33 cellular contexts compared by ENCODE assay signal in the genomic region with DNA sequence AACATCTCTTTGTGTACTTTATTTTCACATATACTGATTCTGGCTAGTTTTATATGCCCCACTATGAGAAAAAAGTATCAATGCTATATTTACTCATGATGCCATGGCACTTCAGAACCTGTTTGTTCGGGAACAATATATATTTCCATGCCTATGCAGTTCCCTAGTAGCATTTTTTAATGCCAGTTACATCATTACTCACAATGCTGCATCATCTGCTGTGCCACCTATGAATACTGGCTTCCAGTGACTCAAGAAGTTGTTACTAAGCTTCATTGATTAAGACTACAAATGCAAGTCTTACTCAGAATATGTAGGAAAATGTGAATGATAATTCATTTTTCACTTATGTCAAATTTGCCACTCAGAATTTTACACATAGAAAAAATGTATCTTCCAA.
"Had no signal": no experiment of that assay in that cellular context is flagged by ENCODE, and none has a peak within 500 bp of the region (broad histone marks: within the 10 kb centered on the region; RNA-seq: fewer than 3 reads in every experiment).

No MANE protein-coding gene starts in this region.

- H3K4me1 Mint-ChIP-seq: activated CD4-positive, alpha-beta T cell treated with anti-CD3 and anti-CD28 coated beads for 36 hours; activated CD4-positive, alpha-beta T cell treated with anti-CD3 and anti-CD28 coated beads, Interleukin-2, amount 10 ng/mL, durations not matched to agents 24 days and 14 days; activated CD8-positive, alpha-beta memory T cell treated with anti-CD3 and anti-CD28 coated beads, Interleukin-2, amount 10 ng/mL, durations not matched to agents 7 days and 5 days; T-helper 17 cell had no signal

- H3K27me3 Mint-ChIP-seq: activated CD8-positive, alpha-beta memory T cell treated with anti-CD3 and anti-CD28 coated beads, Interleukin-2, amount 10 ng/mL, durations not matched to agents 7 days and 5 days had no signal

- H3K4me3 Mint-ChIP-seq: activated CD4-positive, alpha-beta memory T cell treated with anti-CD3 and anti-CD28 coated beads for 36 hours; activated CD4-positive, alpha-beta T cell treated with anti-CD3 and anti-CD28 coated beads for 36 hours; activated CD4-positive, alpha-beta T cell treated with anti-CD3 and anti-CD28 coated beads, Interleukin-2, amount 10 ng/mL, durations not matched to agents 24 days and 14 days; activated CD8-positive, alpha-beta memory T cell treated with anti-CD3 and anti-CD28 coated beads, Interleukin-2, amount 10 ng/mL, durations not matched to agents 7 days and 5 days; activated CD8-positive, alpha-beta T cell treated with anti-CD3 and anti-CD28 coated beads, Interleukin-2, amount 10 ng/mL, durations not matched to agents 7 days and 5 days; activated naive CD8-positive, alpha-beta T cell; T-helper 17 cell; T-helper 2 cell treated with Interferon-gamma antibody and Interleukin-4, amounts not matched to agents 5 μg/mL and 100 μg/mL, for 36 hours had no signal

- H3K27me3 ChIP-seq: brain microvascular endothelial cell, cardiac muscle cell, colonic mucosa, esophagus squamous epithelium had no signal

- H3K9me3 Mint-ChIP-seq: activated CD4-positive, alpha-beta memory T cell treated with anti-CD3 and anti-CD28 coated beads for 36 hours; T-helper 2 cell treated with Interferon-gamma antibody and Interleukin-4, amounts not matched to agents 5 μg/mL and 100 μg/mL, for 36 hours had no signal

- ATAC-seq: activated CD4-positive, alpha-beta T cell treated with anti-CD3 and anti-CD28 coated beads for 36 hours; activated CD8-positive, alpha-beta memory T cell treated with anti-CD3 and anti-CD28 coated beads, Interleukin-2, amount 10 ng/mL, durations not matched to agents 7 days and 5 days; activated CD8-positive, alpha-beta T cell treated with anti-CD3 and anti-CD28 coated beads, Interleukin-2, amount 10 ng/mL, durations not matched to agents 7 days and 5 days; T-helper 17 cell had no signal

- H3K4me3 ChIP-seq: cardiac muscle cell, colonic mucosa, esophagus squamous epithelium had no signal

- H3K4me1 ChIP-seq: colonic mucosa had no signal

- H3K27ac Mint-ChIP-seq: activated CD4-positive, alpha-beta memory T cell treated with anti-CD3 and anti-CD28 coated beads for 36 hours; activated CD4-positive, alpha-beta T cell treated with anti-CD3 and anti-CD28 coated beads for 36 hours; activated CD4-positive, alpha-beta T cell treated with anti-CD3 and anti-CD28 coated beads, Interleukin-2, amount 10 ng/mL, durations not matched to agents 24 days and 14 days; activated CD8-positive, alpha-beta memory T cell treated with anti-CD3 and anti-CD28 coated beads, Interleukin-2, amount 10 ng/mL, durations not matched to agents 7 days and 5 days; activated CD8-positive, alpha-beta T cell treated with anti-CD3 and anti-CD28 coated beads, Interleukin-2, amount 10 ng/mL, durations not matched to agents 7 days and 5 days; activated naive CD8-positive, alpha-beta T cell; T-helper 17 cell; T-helper 2 cell treated with Interferon-gamma antibody and Interleukin-4, amounts not matched to agents 5 μg/mL and 100 μg/mL, for 36 hours had no signal

- H3K36me3 ChIP-seq: brain microvascular endothelial cell, cardiac muscle cell, colonic mucosa, esophagus squamous epithelium had no signal

- H3K27ac ChIP-seq: brain microvascular endothelial cell, cardiac muscle cell, colonic mucosa, esophagus squamous epithelium had no signal

- H3K9me3 ChIP-seq: colonic mucosa, esophagus squamous epithelium had no signal

- H3K36me3 Mint-ChIP-seq: activated CD4-positive, alpha-beta memory T cell treated with anti-CD3 and anti-CD28 coated beads for 36 hours; activated CD8-positive, alpha-beta memory T cell treated with anti-CD3 and anti-CD28 coated beads, Interleukin-2, amount 10 ng/mL, durations not matched to agents 7 days and 5 days; activated naive CD8-positive, alpha-beta T cell had no signal

- DNase-seq: activated CD4-positive, alpha-beta memory T cell treated with anti-CD3 and anti-CD28 coated beads for 36 hours; activated CD4-positive, alpha-beta T cell treated with anti-CD3 and anti-CD28 coated beads for 36 hours; activated CD4-positive, alpha-beta T cell treated with anti-CD3 and anti-CD28 coated beads, Interleukin-2, amount 10 ng/mL, durations not matched to agents 24 days and 14 days; activated CD4-positive, CD25-positive, alpha-beta regulatory T cell; activated CD4-positive, CD25-positive, alpha-beta regulatory T cell treated with anti-CD3 and anti-CD28 coated beads, Interleukin-2, amount 50 U/mL, for 72 hours; activated CD8-positive, alpha-beta memory T cell treated with anti-CD3 and anti-CD28 coated beads, Interleukin-2, amount 10 ng/mL, durations not matched to agents 7 days and 5 days; activated CD8-positive, alpha-beta memory T cell treated with anti-CD3 and anti-CD28 coated beads, Interleukin-2, amount 50 U/mL, for 4 hours; activated CD8-positive, alpha-beta T cell treated with anti-CD3 and anti-CD28 coated beads, Interleukin-2, amount 10 ng/mL, durations not matched to agents 7 days and 5 days; activated gamma-delta T cell; activated naive CD4-positive, alpha-beta T cell; activated naive CD4-positive, alpha-beta T cell treated with anti-CD3 and anti-CD28 coated beads, Interleukin-2, amount 50 U/mL, for 16 hours; activated T-cell treated with anti-CD3 and anti-CD28 coated beads, Interleukin-2, amount 50 U/mL, for 1 hour; activated T-cell treated with anti-CD3 and anti-CD28 coated beads, Interleukin-2, amount 50 U/mL, for 48 hours; amniotic stem cell; anterior cingulate cortex; brain microvascular endothelial cell; central memory CD4-positive, alpha-beta T cell; cerebellar nuclear complex; colonic mucosa; effector CD8-positive, alpha-beta T cell; erythroblast; esophagus squamous epithelium; head of caudate nucleus; T-helper 1 cell; T-helper 17 cell; T1000 had no signal

- FAIRE-seq: astrocyte, endometrium, endothelial cell of umbilical vein, frontal cortex had no signal
